In the genomic region with DNA sequence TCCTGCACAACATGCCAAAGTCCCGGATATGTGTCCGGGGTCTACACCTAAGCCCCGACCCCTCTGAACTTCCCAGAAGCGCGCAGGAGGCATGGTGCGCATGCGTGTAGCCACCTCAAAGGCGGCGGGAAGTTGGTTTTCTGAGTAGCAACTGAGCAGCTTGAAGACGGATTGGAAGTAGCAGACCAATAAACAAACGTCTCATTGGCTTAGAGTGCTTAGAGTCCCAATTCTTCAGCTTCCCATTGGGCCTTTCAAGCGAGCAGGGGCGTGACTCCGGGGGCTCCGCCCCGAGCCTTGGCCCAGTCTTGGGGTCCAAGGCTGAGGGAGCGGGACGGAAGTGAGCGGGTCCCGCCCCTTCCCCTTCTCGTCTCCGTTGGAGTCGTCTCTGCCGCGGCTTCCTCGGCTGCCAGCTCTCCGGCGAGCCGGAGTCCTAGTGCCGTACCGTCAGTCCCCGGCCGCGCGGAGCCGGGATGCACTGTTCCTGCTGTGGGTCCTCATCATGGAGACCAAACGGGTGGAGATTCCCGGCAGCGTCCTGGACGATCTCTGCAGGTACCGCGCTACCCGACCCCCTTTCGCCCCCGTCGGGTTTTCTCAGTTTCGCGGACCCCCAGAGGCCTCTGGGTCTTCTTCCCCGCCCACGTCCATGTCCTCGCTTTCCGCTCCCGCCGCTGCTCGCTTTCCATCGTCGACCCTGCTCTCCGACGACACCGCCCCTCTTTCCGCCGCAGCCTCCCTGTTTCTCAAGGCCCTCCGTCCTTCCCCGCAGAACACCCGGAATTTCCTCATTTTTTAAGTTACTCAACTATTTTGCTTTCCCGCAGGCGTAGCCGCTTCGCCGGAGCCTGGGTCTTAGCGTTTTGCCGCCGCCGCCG, we compare ENCODE assay signal across 8 cellular contexts. TPM values are rescaled to one million over a fixed set of nuclear protein-coding genes. Genes with fewer than 3 reads are reported as not detected.
A peak's percentile ranks its signal among the peaks of the same experiment; 100 is the strongest.
DNase-seq lines count a peak whose midpoint lies in the region; ATAC-seq, FAIRE-seq and TF ChIP-seq lines count a peak whose summit lies in the region.

A gene (plus strand): TSS at position 367 of the 878 bp plus-strand sequence. CDS start 136 bp downstream, at position 503.

- peak within 1 kb of the TSS; percentile 61; the same call in 1 of the 2 replicates for H2BK120ac ChIP-seq in IMR-90 (ENCODE audit: low read depth, low read length)

- peak within 1 kb of the TSS; percentile 94 for H4K91ac ChIP-seq in IMR-90 (ENCODE audit: insufficient read depth, low read depth, low read length)

- POLR2A ChIA-PET in IMR-90 (lab: Charles Lee; ENCODE audit: unreplicated experiment): interaction anchor here (0.6 to 1.0 kb wide), 5 partner anchors 9 to 1429 kb away, joined by 3 to 5 read pairs (median 5); no protein-coding TSS in a partner anchor
- POLR2A ChIA-PET in endothelial cell of umbilical vein (lab: Charles Lee): interaction anchor here (0.6 to 1.3 kb wide), 3 partner anchors 33 to 537 kb away, joined by 3 to 5 read pairs (median 3); a partner anchor contains a TSS

- peak within 1 kb of the TSS; percentile 32; the same call in 1 of the 2 replicates for H2BK20ac ChIP-seq in IMR-90 (ENCODE audit: low read depth, low read length)

- H3K9me3 ChIP-seq in IMR-90 (ENCODE audit: control insufficient read depth, insufficient read depth, low read length): no peaks in the 10 kb centered on the region
- no peaks in the 10 kb centered on the region for H3K9me3 ChIP-seq in endothelial cell of umbilical vein (replicated peaks; ENCODE audit: control insufficient read depth, insufficient read depth, low read length)

- H3K18ac ChIP-seq in IMR-90 (ENCODE audit: low read depth, low read length): peak within 1 kb of the TSS; percentile 10

- H3K79me1 ChIP-seq in IMR-90 (ENCODE audit: low read depth in 1 of 2, low read length in 2 of 2): peaks cover 0 to 7% of the 10 kb centered on the region in 2 experiments; a peak in 3 of 4 replicates

- H4K20me1 ChIP-seq in IMR-90 (ENCODE audit: insufficient read depth, low read length): peaks cover 6% of the 10 kb centered on the region; the same call in 1 of the 2 replicates
- peaks cover 3% of the 10 kb centered on the region for H4K20me1 ChIP-seq in endothelial cell of umbilical vein (replicated peaks; ENCODE audit: control insufficient read depth, extremely low read depth, insufficient read depth, low read length)

- H2BK15ac ChIP-seq in IMR-90 (ENCODE audit: low read depth, low read length): peak within 1 kb of the TSS; percentile 76; the same call in 2 of the 3 replicates

- H3K9me1 ChIP-seq in IMR-90 (ENCODE audit: insufficient read depth, low read length) (0 out of 2 replicates have a peak, but pooled peaks cover 3% of the 10 kb centered on the region), endothelial cell of umbilical vein (replicated peaks; ENCODE audit: control insufficient read depth, extremely low read depth, insufficient read depth, low read length) (no peaks in the 10 kb centered on the region)

- H3K4me3 ChIP-seq in IMR-90 (ENCODE audit: insufficient read depth, low read depth, low read length): peak within 1 kb of the TSS; percentile 66
- H3K4me3 ChIP-seq in endothelial cell of umbilical vein (replicated peaks in 1 of 3; ENCODE audit: insufficient read depth in 1 of 3, low read depth in 1 of 3, low read length in 3 of 3): peak within 1 kb of the TSS; percentile 98 to 99 (median 99)

- no TSS peak for BruUV-seq in IMR-90 (replicated peaks; lab: Mats Ljungman, UMichigan)
- no TSS peak for BruUV-seq in endothelial cell of umbilical vein (replicated peaks; lab: Mats Ljungman, UMichigan)

- H2AFZ ChIP-seq in IMR-90 (replicated peaks; ENCODE audit: low read length, poor library complexity) (peak within 1 kb of the TSS; percentile 98), endothelial cell of umbilical vein (ENCODE audit: low read depth, low read length) (peak within 1 kb of the TSS; percentile 82)

- no peaks in the 10 kb centered on the region for H3K27me3 ChIP-seq in IMR-90 (ENCODE audit: control insufficient read depth, insufficient read depth, low read length)
- H3K27me3 ChIP-seq in endothelial cell of umbilical vein (ENCODE audit: control insufficient read depth in 2 of 2, insufficient read depth in 2 of 2, low read length in 2 of 2): no peaks in the 10 kb centered on the region

- H3K4me1 ChIP-seq in IMR-90 (ENCODE audit: control insufficient read depth, insufficient read depth, low read length) (peaks cover 2% of the 10 kb centered on the region; the same call in 1 of the 2 replicates), endothelial cell of umbilical vein (ENCODE audit: control insufficient read depth, extremely low read depth, insufficient read depth, low read length) (peaks cover 21% of the 10 kb centered on the region)

- CTCF ChIA-PET in IMR-90 (lab: Yijun Ruan, JAX) (interaction anchor here (0.6 to 1.7 kb wide), 5 partner anchors 12 to 612 kb away, joined by 3 to 6 read pairs (median 3); no protein-coding TSS in a partner anchor), endothelial cell of umbilical vein (lab: Charles Lee) (interaction anchor here (0.6 to 1.9 kb wide), 9 partner anchors 11 to 629 kb away, joined by 3 to 12 read pairs (median 3); a partner anchor contains a TSS)

- H3K27ac ChIP-seq in IMR-90 (ENCODE audit: insufficient read depth, low read length): peak within 1 kb of the TSS; percentile 78
- peak within 1 kb of the TSS; percentile 48 for H3K27ac ChIP-seq in endothelial cell of umbilical vein (ENCODE audit: insufficient read depth, low read depth, low read length)

- H3K9ac ChIP-seq in IMR-90 (ENCODE audit: low read depth, low read length) (peak within 1 kb of the TSS; percentile 77), endothelial cell of umbilical vein (replicated peaks; ENCODE audit: extremely low read depth, insufficient read depth, low read length) (peak within 1 kb of the TSS; percentile 88)

- H3K4me2 ChIP-seq in IMR-90 (ENCODE audit: low read depth, low read length) (peak within 1 kb of the TSS; percentile 91), endothelial cell of umbilical vein (ENCODE audit: insufficient read depth, low read length) (peak within 1 kb of the TSS; percentile 99)

- ATAC-seq in GM21528 (IDR thresholded peaks at IDR 0.05; ENCODE audit: low FRiP score, unreplicated experiment): peak; percentile 98
- peak; percentile 98 for ATAC-seq in IMR-90 (ENCODE audit: low read depth)

- dilution Hi-C loops in IMR-90 (cut with HindIII; ENCODE audit: low sequenced_read_pairs, unreplicated experiment) (no loop called here), endothelial cell of umbilical vein (cut with MboI; ENCODE audit: extremely low pct_ligation_motif_present, low sequenced_read_pairs) (no loop called here)

- H3K79me2 ChIP-seq in endothelial cell of umbilical vein (ENCODE audit: control insufficient read depth, insufficient read depth, low read length): peaks cover 50% of the 10 kb centered on the region

- peak within 1 kb of the TSS; percentile 91 for H2AK9ac ChIP-seq in IMR-90 (replicated peaks; ENCODE audit: low read depth, low read length, poor library complexity)

- H2AK5ac ChIP-seq in IMR-90 (ENCODE audit: low read depth, low read length): peak within 1 kb of the TSS; percentile 68

- H3K14ac ChIP-seq in IMR-90 (replicated peaks; ENCODE audit: low read depth, low read length): peak within 1 kb of the TSS; percentile 91

- peak within 1 kb of the TSS; percentile 98 to 99 for H4K8ac ChIP-seq in IMR-90 (ENCODE audit: low read depth in 2 of 2, low read length in 2 of 2)

- 0% methylated on average over 38 of the region's 75 CpGs; no CpG with 5 or more reads in 1 of the 2 experiments for WGBS in IMR-90 (ENCODE audit: extremely low coverage in 2 of 2, insufficient read length in 1 of 2), 2 experiments

- no peaks in the 10 kb centered on the region for H3K36me3 ChIP-seq in IMR-90 (ENCODE audit: control insufficient read depth, insufficient read depth, low read length)
- H3K36me3 ChIP-seq in endothelial cell of umbilical vein (ENCODE audit: control insufficient read depth in 2 of 2, extremely low read depth in 1 of 2, insufficient read depth in 2 of 2, low read length in 2 of 2): no peaks in the 10 kb centered on the region

- peak within 1 kb of the TSS; percentile 72 for H3K56ac ChIP-seq in IMR-90 (ENCODE audit: extremely low read depth, insufficient read depth, low read length)

- FAIRE-seq in endothelial cell of umbilical vein (lab: Jason Lieb, UNC): peak; percentile 99

- TF ChIP-seq POLR2A in IMR-90 (IDR thresholded peaks at IDR 0.05; ENCODE audit: low read depth, low read length): peak; percentile 82
- TF ChIP-seq POLR2A in endothelial cell of umbilical vein (IDR thresholded peaks at IDR 0.05; ENCODE audit: low read depth, low read length): peak; percentile 97

- TF ChIP-seq RAD21 in IMR-90 (IDR thresholded peaks at IDR 0.05; ENCODE audit: low read length): no peak

- in situ Hi-C loops in IMR-90 (cut with MboI; ENCODE audit: low sequenced_read_pairs): no loop called here

- peak within 1 kb of the TSS; percentile 64 for H2BK5ac ChIP-seq in IMR-90 (ENCODE audit: low read depth, low read length, poor library complexity, severe bottlenecking)

- H3K23ac ChIP-seq in IMR-90 (ENCODE audit: low read depth, low read length): peak within 1 kb of the TSS; percentile 93

- H4K5ac ChIP-seq in IMR-90 (ENCODE audit: low read depth, low read length): peak within 1 kb of the TSS; percentile 89

- intact Hi-C loops in IMR-90 (cut with micrococcal nuclease) (loop anchor here (1.0 kb wide), 1 partner anchor 55 kb away; no protein-coding TSS in a partner anchor), endothelial cell of umbilical vein (cut with micrococcal nuclease) (loop anchor here (1.0 kb wide), 5 partner anchors 12 to 537 kb away; a partner anchor contains a TSS)

- H3K4ac ChIP-seq in IMR-90 (ENCODE audit: low read depth, low read length): peak within 1 kb of the TSS; percentile 91

- DNase-seq in DMS 273 (lab: John Stamatoyannopoulos, UW; ENCODE audit: unreplicated experiment): peak; percentile 100
- peak; percentile 100 for DNase-seq in IMR-90
- DNase-seq in OCI-M1 (lab: John Stamatoyannopoulos, UW): peak; percentile 99
- DNase-seq in activated T-cell treated with anti-CD3 and anti-CD28 coated beads for 24 hours (ENCODE audit: low read depth): peak; percentile 91
- peak; percentile 99 for DNase-seq in endothelial cell of umbilical vein (ENCODE audit: low read depth, low spot score)
- peak; percentile 98 for DNase-seq in midbrain (lab: John Stamatoyannopoulos, UW)
- peak; percentile 86 to 89 for DNase-seq in stimulated activated CD8-positive, alpha-beta memory T cell treated with anti-CD3 and anti-CD28 coated beads, Interleukin-2, amount 100 ng/mL, for 1 hour (ENCODE audit: low read depth in 2 of 2)

- TF ChIP-seq CTCF in IMR-90 (conservative IDR thresholded peaks at IDR 0.05; ENCODE audit: low read depth, low read length): no peak
- TF ChIP-seq CTCF in endothelial cell of umbilical vein (IDR thresholded peaks at IDR 0.05; ENCODE audit: extremely low read depth in 1 of 2, insufficient read depth in 1 of 2, low read depth in 1 of 2, low read length in 2 of 2): no peak

RNA-seq across cellular contexts. Expression of the gene that starts here (rescaled TPM):
- total RNA-seq in IMR-90 (2012; rRNA removed) (18.6 and 30.6 TPM in 2 replicates), endothelial cell of umbilical vein (49.1 and 60.0 TPM in 2 replicates)
- polyA plus RNA-seq in IMR-90 (2012; rRNA removed) (6.2 and 6.9 TPM in 2 replicates), endothelial cell of umbilical vein (8.7 and 11.3 TPM in 2 replicates)
- polyA plus RNA-seq in IMR-90 (2012; cell fraction: cytosol; rRNA removed): 1.2 and 3.6 TPM in 2 replicates
- polyA plus RNA-seq in IMR-90 (2012; cell fraction: nucleus; rRNA removed; ENCODE audit: low replicate concordance): 3.2 and 4.9 TPM in 2 replicates
- 11.2 and 11.5 TPM in 2 replicates for polyA plus RNA-seq in endothelial cell of umbilical vein (2011; cell fraction: cytosol; rRNA removed)
- 12.6 and 18.4 TPM in 2 replicates for polyA plus RNA-seq in endothelial cell of umbilical vein (2011; cell fraction: nucleus; rRNA removed)
- 13.1 and 13.9 TPM in 2 replicates for polyA plus RNA-seq in endothelial cell of umbilical vein (2012)
- 50.8 and 70.1 TPM in 2 replicates for polyA minus RNA-seq in endothelial cell of umbilical vein
- polyA minus RNA-seq in endothelial cell of umbilical vein (2011; cell fraction: cytosol; rRNA and poly(A)+ RNA removed): 3.8 TPM
- polyA minus RNA-seq in endothelial cell of umbilical vein (2011; cell fraction: nucleus; rRNA and poly(A)+ RNA removed): 41.0 and 52.6 TPM in 2 replicates

Comparison
In these comparisons a context has a peak if more than half of its experiments do, and no peak if none do; other contexts are left out.
1. Peak in every context shown above with its lines: DNase-seq, ATAC-seq, H3K4me3 ChIP-seq and H3K27ac ChIP-seq.